Comparison of ENCODE assay signal across 13 cellular contexts in genomic region chr10:84563868-84564267, GRCh38.
DNase-seq lines count a peak whose midpoint lies in the region; ATAC-seq and TF ChIP-seq lines count a peak whose summit lies in the region.
"Had no signal": no experiment of that assay in that cellular context is flagged by ENCODE, and none has a peak within 500 bp of the region (broad histone marks: within the 10 kb centered on the region; RNA-seq: fewer than 3 reads in every experiment).

No MANE protein-coding gene starts in this region.

- peak; percentile 38 for ATAC-seq in HG02852 (IDR thresholded peaks at IDR 0.05; ENCODE audit: unreplicated experiment)

- no peak overlapping the region for H3K27ac ChIP-seq in stomach
- H3K27ac ChIP-seq: neutrophil, RWPE1 had no signal

- no peak for TF ChIP-seq CTCF in stomach (IDR thresholded peaks at IDR 0.05)

- intact Hi-C loops in stomach (cut with DNase I; ENCODE audit: low total_unique reads) = no loop called here

- DNase-seq in SIG-M5 treated with dmso at 0.1 percent for 504 hours (lab: John Stamatoyannopoulos, UW; ENCODE audit: unreplicated experiment) (peak; percentile 32), SIG-M5 (lab: John Stamatoyannopoulos, UW) (no peak), Kasumi-1 (lab: John Stamatoyannopoulos, UW) (peak; percentile 89 to 92), nucleus accumbens (lab: John Stamatoyannopoulos, UW) (no peak), stomach (no peak), GM03348 (ENCODE audit: low spot score) (no peak), NCI-H524 treated with DMSO at 0.1 percent for 48 hours (lab: John Stamatoyannopoulos, UW) (no peak)
- DNase-seq: activated gamma-delta T cell, cerebellar nuclear complex, DND-41 had no signal

- H3K4me1 ChIP-seq in stomach = no peaks in the 10 kb centered on the region

- no peaks in the 10 kb centered on the region for H3K36me3 ChIP-seq in stomach
- H3K36me3 ChIP-seq: neutrophil had no signal

- no peak overlapping the region for H3K4me3 ChIP-seq in stomach

- WGBS in stomach, 5 donors = 29 to 47% (median 33%) methylated on average over 4 of the region's 4 CpGs

- no peak for TF ChIP-seq EP300 in stomach (IDR thresholded peaks at IDR 0.05)

- H3K9me3 ChIP-seq in stomach = no peaks in the 10 kb centered on the region
- H3K9me3 ChIP-seq: neutrophil had no signal

- H3K27me3 ChIP-seq in stomach = peaks cover 0 to 31% (median 0%) of the 10 kb centered on the region in 3 donors

- TF ChIP-seq POLR2A in stomach (IDR thresholded peaks at IDR 0.05) = no peak

Comparison
In these comparisons a context has a peak if more than half of its experiments do, and no peak if none do; other contexts are left out.
1. DNase-seq: peak in SIG-M5 treated with dmso at 0.1 percent for 504 hours (single experiment) and Kasumi-1 (2 of 2); none in SIG-M5 (single experiment), nucleus accumbens (0 of 56), stomach (single experiment), GM03348 (single experiment) and NCI-H524 treated with DMSO at 0.1 percent for 48 hours (single experiment).